Comparison of ENCODE assay signal across 1 cellular context in the genomic region with DNA sequence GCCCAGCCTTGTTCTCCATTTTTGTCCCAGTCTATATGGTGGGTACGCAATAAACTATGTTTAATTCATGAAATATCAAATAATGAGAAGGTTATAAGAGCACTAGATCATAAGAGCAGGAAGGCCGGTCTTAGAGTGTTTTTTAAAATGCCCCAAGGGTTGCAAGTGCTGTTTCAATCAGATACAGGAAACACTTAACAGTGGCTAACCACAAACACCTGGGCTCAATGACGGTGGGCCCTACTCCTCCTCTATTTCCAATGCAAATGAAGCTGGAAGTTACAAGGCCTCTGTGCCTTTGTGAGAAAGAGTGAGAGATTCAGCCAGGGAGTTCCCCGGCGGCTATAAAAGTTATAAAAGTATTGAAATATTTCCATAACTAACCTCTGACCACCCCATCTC.
TF ChIP-seq lines count a peak whose summit lies in the region.

No MANE protein-coding gene starts in this region.

TF ChIP-seq in H1, 55 proteins besides CTCF, POLR2A, EP300 and RAD21:
- TF ChIP-seq EGR1 (IDR thresholded peaks at IDR 0.05; ENCODE audit: borderline replicate concordance, low read depth, low read length) = no peak
- 0 out of 2 replicates have a peak, but pooled peaks have one; percentile 51 for TF ChIP-seq TCF12 (IDR thresholded peaks at IDR 0.05; ENCODE audit: low read depth, low read length)
- no peak for TF ChIP-seq NANOG (IDR thresholded peaks at IDR 0.05; ENCODE audit: insufficient read depth, low read depth, low read length, poor library complexity, severe bottlenecking)
- TF ChIP-seq TAF1 (IDR thresholded peaks at IDR 0.05; ENCODE audit: low read depth, low read length) = 0 out of 2 replicates have a peak, but pooled peaks have one; percentile 34
- peak; percentile 49 for TF ChIP-seq ASH2L (IDR thresholded peaks at IDR 0.05; ENCODE audit: low read length)
- 0 out of 2 replicates have a peak, but pooled peaks have one; percentile 23 for TF ChIP-seq SP1 (IDR thresholded peaks at IDR 0.05; ENCODE audit: low read depth, low read length)
